ENCODE assay signal across 12 cellular contexts in the genomic region with DNA sequence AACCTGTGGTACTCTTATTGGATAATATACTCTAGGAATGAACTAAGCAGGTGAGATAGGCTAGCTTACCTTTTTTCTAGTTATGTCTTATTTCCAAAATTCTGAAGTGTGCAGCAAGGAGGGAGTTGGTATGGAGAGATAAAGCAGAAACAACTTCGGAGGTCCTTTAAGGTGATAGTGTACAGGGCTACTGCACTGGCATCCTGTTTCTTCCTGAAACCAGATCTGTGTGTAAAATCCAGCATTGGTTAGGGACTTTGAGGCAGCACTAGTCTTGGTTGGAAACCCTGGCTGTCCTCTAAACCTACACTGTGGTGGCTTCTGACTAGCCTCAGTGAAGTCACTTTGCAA.
A peak's percentile ranks its signal among the peaks of the same experiment; 100 is the strongest.
DNase-seq lines count a peak whose midpoint lies in the region; ATAC-seq, FAIRE-seq and TF ChIP-seq lines count a peak whose summit lies in the region.
"Had no signal": no experiment of that assay in that cellular context is flagged by ENCODE, and none has a peak within 500 bp of the region (broad histone marks: within the 10 kb centered on the region; RNA-seq: fewer than 3 reads in every experiment).

No MANE protein-coding gene starts in this region.

- dilution Hi-C loops in endothelial cell of umbilical vein (cut with MboI; ENCODE audit: extremely low pct_ligation_motif_present, low sequenced_read_pairs) = no loop called here

- H4K20me1 ChIP-seq in PC-3 (ENCODE audit: low read length) (no peaks in the 10 kb centered on the region), endothelial cell of umbilical vein (replicated peaks; ENCODE audit: control insufficient read depth, extremely low read depth, insufficient read depth, low read length) (no peaks in the 10 kb centered on the region)

- peaks cover 34% of the 10 kb centered on the region for H3K4me1 Mint-ChIP-seq in activated CD4-positive, alpha-beta T cell treated with anti-CD3 and anti-CD28 coated beads for 36 hours

- TF ChIP-seq EP300 in esophagus muscularis mucosa (IDR thresholded peaks at IDR 0.05) = no peak
- TF ChIP-seq EP300 in ovary (IDR thresholded peaks at IDR 0.05) = no peak

- in situ Hi-C loops in gastrocnemius medialis (cut with MboI; ENCODE audit: low sequenced_read_pairs in 4 of 4) = loop anchor here (5.0 to 25.0 kb wide), 5 partner anchors 105 to 647 kb away; no protein-coding TSS in a partner anchor

- no peaks in the 10 kb centered on the region for H3K79me2 ChIP-seq in PC-3 (ENCODE audit: low read length)
- no peaks in the 10 kb centered on the region for H3K79me2 ChIP-seq in endothelial cell of umbilical vein (ENCODE audit: control insufficient read depth, insufficient read depth, low read length)

- H3K9me2 ChIP-seq in PC-3 (replicated peaks; ENCODE audit: low read length) = no peaks in the 10 kb centered on the region

- H3K4me2 ChIP-seq in PC-3 (ENCODE audit: low read length) (peak overlapping the region; percentile 82; the same call in 1 of the 2 replicates), endothelial cell of umbilical vein (ENCODE audit: insufficient read depth, low read length) (no peak overlapping the region)

- intact Hi-C loops in activated CD4-positive, alpha-beta T cell treated with anti-CD3 and anti-CD28 coated beads for 36 hours (cut with DNase I, micrococcal nuclease) = loop anchor here (1.0 to 10.0 kb wide), 7 partner anchors 40 to 458 kb away; partner anchors contain the start of gene STRIP2 (in 1 of the 2)
- intact Hi-C loops in PC-3 (cut with micrococcal nuclease) (loop anchor here (1.0 kb wide), 5 partner anchors 9 to 277 kb away; partner anchors contain the start of gene STRIP2), endothelial cell of umbilical vein (cut with micrococcal nuclease) (loop anchor here (1.0 to 5.0 kb wide), 6 partner anchors 105 to 643 kb away; no protein-coding TSS in a partner anchor), gastrocnemius medialis (cut with DNase I; ENCODE audit: low total_unique reads) (loop anchor here (1.0 to 10.0 kb wide), 5 partner anchors 35 to 645 kb away; no protein-coding TSS in a partner anchor), esophagus muscularis mucosa (cut with DNase I) (loop anchor here (2.0 to 10.0 kb wide), 3 partner anchors 103 to 647 kb away; partner anchors contain the start of gene AHCYL2), ovary (cut with DNase I) (loop anchor here in 3 of 4 donors (5.0 to 10.0 kb wide), 4 partner anchors 105 to 637 kb away; no protein-coding TSS in a partner anchor)

- H2AFZ ChIP-seq in PC-3 (ENCODE audit: low read length) = peak overlapping the region; percentile 77; the same call in 1 of the 2 replicates
- H2AFZ ChIP-seq in endothelial cell of umbilical vein (ENCODE audit: low read depth, low read length) = no peak overlapping the region
- H2AFZ ChIP-seq: GM23338 had no signal

- CTCF ChIA-PET in activated CD4-positive, alpha-beta T cell treated with anti-CD3 and anti-CD28 coated beads for 36 hours (lab: Charles Lee) = interaction anchor here (0.6 to 5.4 kb wide), 59 partner anchors 9 to 644 kb away, joined by 3 to 88 read pairs (median 5); partner anchors contain the start of genes NRF1 and STRIP2
- CTCF ChIA-PET in PC-3 (lab: Charles Lee) = interaction anchor here (0.6 to 2.6 kb wide), 20 partner anchors 9 to 1421 kb away, joined by 3 to 50 read pairs (median 4); partner anchors contain the start of genes AHCYL2 and STRIP2
- CTCF ChIA-PET in endothelial cell of umbilical vein (lab: Charles Lee) = interaction anchor here (0.6 to 7.6 kb wide), 50 partner anchors 8 to 694 kb away, joined by 3 to 321 read pairs (median 6); partner anchors contain the start of genes AHCYL2 and STRIP2

- DNase-seq in activated CD4-positive, alpha-beta T cell treated with anti-CD3 and anti-CD28 coated beads for 36 hours = no peak
- no peak for DNase-seq in activated CD4-positive, alpha-beta T cell treated with anti-CD3 and anti-CD28 coated beads, Interleukin-2, amount 50 U/mL, for 1 hour
- DNase-seq in PC-3 (no peak), endothelial cell of umbilical vein (ENCODE audit: low read depth, low spot score) (no peak), gastrocnemius medialis (no peak), esophagus muscularis mucosa (ENCODE audit: extremely low spot score) (no peak), ovary (no peak)
- no peak for DNase-seq in activated effector memory CD4-positive, alpha-beta T cell treated with anti-CD3 and anti-CD28 coated beads, Interleukin-2, amount 50 U/mL, for 16 hours

- no peak for TF ChIP-seq CTCF in PC-3 (conservative IDR thresholded peaks at IDR 0.05; ENCODE audit: low read depth, low read length)
- no peak for TF ChIP-seq CTCF in endothelial cell of umbilical vein (IDR thresholded peaks at IDR 0.05; ENCODE audit: extremely low read depth in 1 of 2, insufficient read depth in 1 of 2, low read depth in 1 of 2, low read length in 2 of 2)
- TF ChIP-seq CTCF in gastrocnemius medialis (IDR thresholded peaks at IDR 0.05 in 4 of 5, conservative IDR thresholded peaks at IDR 0.05 in 1 of 5) = no peak
- TF ChIP-seq CTCF in esophagus muscularis mucosa (IDR thresholded peaks at IDR 0.05) = no peak
- no peak for TF ChIP-seq CTCF in ovary (IDR thresholded peaks at IDR 0.05)

- H3K27ac ChIP-seq in PC-3 (ENCODE audit: low read length) (peak overlapping the region; percentile 60), endothelial cell of umbilical vein (ENCODE audit: insufficient read depth, low read depth, low read length) (no peak overlapping the region), gastrocnemius medialis (peak overlapping the region in 3 of 4 donors; percentile 22 to 47 (median 35)), esophagus muscularis mucosa (replicated peaks in 1 of 4) (no peak overlapping the region), ovary (no peak overlapping the region)

- H3K27me3 ChIP-seq in PC-3 (ENCODE audit: low read length) (no peaks in the 10 kb centered on the region), endothelial cell of umbilical vein (ENCODE audit: control insufficient read depth in 2 of 2, insufficient read depth in 2 of 2, low read length in 2 of 2) (no peaks in the 10 kb centered on the region), gastrocnemius medialis (no peaks in the 10 kb centered on the region), esophagus muscularis mucosa (no peaks in the 10 kb centered on the region), ovary (no peaks in the 10 kb centered on the region)

- no peaks in the 10 kb centered on the region for H3F3A ChIP-seq in PC-3 (ENCODE audit: low read length, unreplicated experiment)

- no peaks in the 10 kb centered on the region for H3K9me3 Mint-ChIP-seq in activated CD4-positive, alpha-beta T cell treated with anti-CD3 and anti-CD28 coated beads for 36 hours (ENCODE audit: low read depth)
- H3K9me3 Mint-ChIP-seq: activated T-cell treated with anti-CD3 and anti-CD28 coated beads, Interleukin-2, amount 50 U/mL, for 4 hours; CD4-positive, alpha-beta memory T cell; GM23338; naive thymus-derived CD8-positive, alpha-beta T cell had no signal

- H3K27ac Mint-ChIP-seq in activated CD4-positive, alpha-beta T cell treated with anti-CD3 and anti-CD28 coated beads for 36 hours = peak overlapping the region; percentile 95

- H3K9me3 ChIP-seq in PC-3 (ENCODE audit: low read length) (no peaks in the 10 kb centered on the region), endothelial cell of umbilical vein (replicated peaks; ENCODE audit: control insufficient read depth, insufficient read depth, low read length) (no peaks in the 10 kb centered on the region), gastrocnemius medialis (no peaks in the 10 kb centered on the region), esophagus muscularis mucosa (no peaks in the 10 kb centered on the region), ovary (no peaks in the 10 kb centered on the region)

- no peaks in the 10 kb centered on the region for H3K36me3 Mint-ChIP-seq in activated CD4-positive, alpha-beta T cell treated with anti-CD3 and anti-CD28 coated beads for 36 hours (ENCODE audit: low read depth)
- H3K36me3 Mint-ChIP-seq: CD4-positive, alpha-beta memory T cell had no signal

- peak; percentile 79 for FAIRE-seq in endothelial cell of umbilical vein (lab: Jason Lieb, UNC)

- no peak overlapping the region; the same call in 1 of the 2 replicates for H3K9ac ChIP-seq in PC-3 (ENCODE audit: low read length)
- no peak overlapping the region for H3K9ac ChIP-seq in endothelial cell of umbilical vein (replicated peaks; ENCODE audit: extremely low read depth, insufficient read depth, low read length)

- TF ChIP-seq POLR2A in endothelial cell of umbilical vein (IDR thresholded peaks at IDR 0.05; ENCODE audit: low read depth, low read length) = no peak
- TF ChIP-seq POLR2A in gastrocnemius medialis (IDR thresholded peaks at IDR 0.05) = no peak
- TF ChIP-seq POLR2A in esophagus muscularis mucosa (IDR thresholded peaks at IDR 0.05; ENCODE audit: low read depth) = no peak
- no peak for TF ChIP-seq POLR2A in ovary (IDR thresholded peaks at IDR 0.05)

- BruUV-seq in PC-3 (replicated peaks; lab: Mats Ljungman, UMichigan) (no TSS peak), endothelial cell of umbilical vein (replicated peaks; lab: Mats Ljungman, UMichigan) (no TSS peak)

- WGBS in esophagus muscularis mucosa = 82% methylated on average over 1 of the region's 1 CpG
- 63 to 92% (median 84%) methylated on average over 1 of the region's 1 CpG for WGBS in ovary, 3 donors

- no peak for ATAC-seq in activated CD4-positive, alpha-beta T cell treated with anti-CD3 and anti-CD28 coated beads for 36 hours
- ATAC-seq in PC-3 (no peak), gastrocnemius medialis (no peak)

- H3K9me1 ChIP-seq in endothelial cell of umbilical vein (replicated peaks; ENCODE audit: control insufficient read depth, extremely low read depth, insufficient read depth, low read length) = no peaks in the 10 kb centered on the region

- POLR2A ChIA-PET in activated CD4-positive, alpha-beta T cell treated with anti-CD3 and anti-CD28 coated beads for 36 hours (lab: Charles Lee) = interaction anchor here (1.5 to 2.6 kb wide), 4 partner anchors 66 to 583 kb away, joined by 3 to 12 read pairs (median 8); partner anchors contain the start of gene STRIP2
- POLR2A ChIA-PET in PC-3 (lab: Charles Lee; ENCODE audit: unreplicated experiment) = interaction anchor here (0.5 to 0.6 kb wide), 5 partner anchors 8 to 95 kb away, joined by 3 to 6 read pairs (median 4); no protein-coding TSS in a partner anchor
- POLR2A ChIA-PET in endothelial cell of umbilical vein (lab: Charles Lee) = no interaction called here

- H3K36me3 ChIP-seq in PC-3 (ENCODE audit: low read depth, low read length) (no peaks in the 10 kb centered on the region), endothelial cell of umbilical vein (ENCODE audit: control insufficient read depth in 2 of 2, extremely low read depth in 1 of 2, insufficient read depth in 2 of 2, low read length in 2 of 2) (no peaks in the 10 kb centered on the region), gastrocnemius medialis (no peaks in the 10 kb centered on the region), esophagus muscularis mucosa (no peaks in the 10 kb centered on the region), ovary (no peaks in the 10 kb centered on the region)

- H3K4me3 Mint-ChIP-seq in activated CD4-positive, alpha-beta T cell treated with anti-CD3 and anti-CD28 coated beads for 36 hours = no peak overlapping the region
- H3K4me3 Mint-ChIP-seq: GM23338 had no signal

- no peaks in the 10 kb centered on the region for H3K27me3 Mint-ChIP-seq in activated CD4-positive, alpha-beta T cell treated with anti-CD3 and anti-CD28 coated beads for 36 hours
- H3K27me3 Mint-ChIP-seq: CD4-positive, alpha-beta memory T cell; naive thymus-derived CD8-positive, alpha-beta T cell had no signal

- H3K4me3 ChIP-seq in PC-3 (ENCODE audit: low read length) (no peak overlapping the region), endothelial cell of umbilical vein (replicated peaks in 1 of 3; ENCODE audit: insufficient read depth in 1 of 3, low read depth in 1 of 3, low read length in 3 of 3) (no peak overlapping the region), gastrocnemius medialis (no peak overlapping the region), esophagus muscularis mucosa (no peak overlapping the region), ovary (no peak overlapping the region)
- H3K4me3 ChIP-seq: GM23338 had no signal

- H3K4me1 ChIP-seq in PC-3 (ENCODE audit: insufficient read depth, low read length) = peaks cover 14% of the 10 kb centered on the region; the same call in 1 of the 2 replicates
- H3K4me1 ChIP-seq in endothelial cell of umbilical vein (ENCODE audit: control insufficient read depth, extremely low read depth, insufficient read depth, low read length) = peaks cover 4% of the 10 kb centered on the region
- peaks cover 12 to 17% of the 10 kb centered on the region in 2 donors for H3K4me1 ChIP-seq in gastrocnemius medialis
- peaks cover 0 to 11% (median 10%) of the 10 kb centered on the region in 4 donors for H3K4me1 ChIP-seq in esophagus muscularis mucosa
- H3K4me1 ChIP-seq in ovary (ENCODE audit: insufficient read depth) = no peaks in the 10 kb centered on the region

Comparison
In these comparisons a context has a peak if more than half of its experiments do, and no peak if none do; other contexts are left out.
1. H3K27ac ChIP-seq: peak in PC-3 (single experiment) and gastrocnemius medialis (3 of 4); none in endothelial cell of umbilical vein (single experiment), esophagus muscularis mucosa (0 of 4) and ovary (0 of 2).